22 cellular contexts compared by ENCODE assay signal in genomic region chr22:36839356-36840073, GRCh38. TPM values are rescaled to one million over a fixed set of nuclear protein-coding genes. Genes with fewer than 3 reads are reported as not detected.
A peak's percentile ranks its signal among the peaks of the same experiment; 100 is the strongest.
DNase-seq lines count a peak whose midpoint lies in the region; ATAC-seq, FAIRE-seq and TF ChIP-seq lines count a peak whose summit lies in the region.
"Had no signal": no experiment of that assay in that cellular context is flagged by ENCODE, and none has a peak within 500 bp of the region (broad histone marks: within the 10 kb centered on the region; RNA-seq: fewer than 3 reads in every experiment).

No MANE protein-coding gene starts in this region.

- H3K9me3 ChIP-seq in heart left ventricle = peaks cover 0 to 4% (median 0%) of the 10 kb centered on the region in 12 donors
- H3K9me3 ChIP-seq: lower lobe of right lung, SJCRH30 had no signal

- ATAC-seq in heart left ventricle (no peak), left cardiac atrium (no peak)
- ATAC-seq: lower lobe of right lung had no signal

- 82 to 88% (median 86%) methylated on average over 10 of the region's 10 CpGs for WGBS in heart left ventricle, 4 donors

- H3K4me1 ChIP-seq in heart left ventricle = no peaks in the 10 kb centered on the region
- H3K4me1 ChIP-seq: lower lobe of right lung, SJCRH30 had no signal

- peaks cover 0 to 39% (median 4%) of the 10 kb centered on the region in 9 donors for H3K27me3 ChIP-seq in heart left ventricle
- H3K27me3 ChIP-seq: SJCRH30 had no signal

- no peaks in the 10 kb centered on the region for H3K36me3 ChIP-seq in heart left ventricle
- H3K36me3 ChIP-seq: lower lobe of right lung, SJCRH30 had no signal

- no peak for TF ChIP-seq CTCF in heart left ventricle (IDR thresholded peaks at IDR 0.05)
- TF ChIP-seq CTCF in fibroblast of pulmonary artery (IDR thresholded peaks at IDR 0.05; ENCODE audit: low read length, missing control alignments) = no peak

- peak; percentile 3 for DNase-seq in cardiac septum (ENCODE audit: low spot score)
- DNase-seq in heart left ventricle = no peak
- peak; percentile 5 for DNase-seq in RPMI7951 (ENCODE audit: low read depth)
- DNase-seq in fibroblast of pulmonary artery (ENCODE audit: low read depth) = peak; percentile 53
- DNase-seq in urothelium cell line (ENCODE audit: low spot score) = peak; percentile 68
- DNase-seq in DMS 273 (lab: John Stamatoyannopoulos, UW; ENCODE audit: unreplicated experiment) = no peak
- no peak for DNase-seq in left cardiac atrium
- DNase-seq in COR-L47 (lab: John Stamatoyannopoulos, UW) = no peak
- DNase-seq: 8988T; activated CD4-positive, alpha-beta T cell treated with anti-CD3 and anti-CD28 coated beads, Interleukin-2, amount 50 U/mL, for 1 hour; activated CD8-positive, alpha-beta memory T cell treated with anti-CD3 and anti-CD28 coated beads, Interleukin-2, amount 50 U/mL, for 48 hours; activated effector memory CD4-positive, alpha-beta T cell treated with Interleukin-2 at 50 U/mL for 16 hours; lower lobe of right lung; NCI-H1417 treated with DMSO at 0.1 percent for 48 hours; SJCRH30 had no signal

- intact Hi-C loops in cardiac septum (cut with DNase I) = no loop called here
- intact Hi-C loops in heart left ventricle (cut with DNase I) = no loop called here
- intact Hi-C loops in left cardiac atrium (cut with DNase I) = no loop called here

- TF ChIP-seq POLR2A in heart left ventricle (IDR thresholded peaks at IDR 0.05) = no peak

- no peak overlapping the region for H3K27ac ChIP-seq in heart left ventricle
- H3K27ac ChIP-seq: coronary artery, hepatocyte, lower lobe of right lung, SJCRH30, VCaP had no signal

- H3K4me3 ChIP-seq in heart left ventricle (no peak overlapping the region), fibroblast of pulmonary artery (replicated peaks; ENCODE audit: low read depth, low read length) (no peak overlapping the region)
- H3K4me3 ChIP-seq: coronary artery, hepatocyte, lower lobe of right lung, SJCRH30 had no signal

- peak; percentile 76 for FAIRE-seq in urothelium cell line (lab: Jason Lieb, UNC)

RNA-seq across cellular contexts. Expression of gene NCF4, which starts 21.3 kb away (rescaled TPM):
- total RNA-seq in cardiac septum = 6.1 TPM
- total RNA-seq in heart left ventricle = 10 to 100 TPM in 2 of 9 donors, 1 to 10 TPM in 7; 1.9 to 33.3 (median 4.5) TPM
- polyA plus RNA-seq in heart left ventricle = 1 to 10 TPM; 3.4 to 5.9 TPM
- not detected in 2 replicates for total RNA-seq in RPMI7951 (2014; rRNA removed; shearing (Covaris generic))
- total RNA-seq in left cardiac atrium = 10 to 100 TPM; 10.9 to 16.6 TPM
- total RNA-seq: SJCRH30 had no signal
- polyA plus RNA-seq: BJ had no signal

RNA-seq across cellular contexts. Expression of gene PVALB, which starts 22.7 kb away (rescaled TPM):
- total RNA-seq in cardiac septum = not detected
- total RNA-seq in heart left ventricle = not detected
- polyA plus RNA-seq in heart left ventricle = not detected
- not detected in 2 replicates for total RNA-seq in RPMI7951 (2014; rRNA removed; shearing (Covaris generic))
- total RNA-seq in left cardiac atrium = not detected
- total RNA-seq: hepatocyte; omental fat pad; subcutaneous adipose tissue; T-helper 1 cell treated with Interleukin-12 subunit alpha and Interleukin-12 subunit beta and Interleukin-4 antibody, amounts not matched to agents 30 ng/mL and 1 ng/mL, for 36 hours had no signal
- polyA plus RNA-seq: BJ, hepatocyte had no signal

Comparison
In these comparisons a context has a peak if more than half of its experiments do, and no peak if none do; other contexts are left out.
1. DNase-seq: peak in cardiac septum (single experiment), RPMI7951 (single experiment), fibroblast of pulmonary artery (single experiment) and urothelium cell line (single experiment); none in heart left ventricle (0 of 5), DMS 273 (single experiment), left cardiac atrium (single experiment) and COR-L47 (single experiment).